1 cellular context compared by ENCODE assay signal in the genomic region with DNA sequence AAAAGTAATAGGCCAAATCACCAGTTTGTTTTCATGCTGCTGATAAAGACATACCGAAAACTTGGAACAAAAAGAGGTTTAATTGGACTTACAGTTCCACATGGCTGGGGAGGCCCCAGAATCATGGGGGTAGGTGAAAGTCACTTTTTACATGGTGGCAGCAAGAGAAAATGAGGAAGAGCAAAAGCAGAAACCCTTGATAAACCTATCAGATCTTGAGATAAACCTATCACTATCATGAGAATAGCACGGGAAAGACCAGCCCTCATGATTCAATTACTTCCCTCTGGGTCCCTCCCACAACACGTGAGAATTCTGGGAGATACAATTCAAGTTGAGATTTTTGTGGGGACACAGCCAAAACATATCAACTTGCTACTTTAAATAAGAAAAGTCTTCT.
TF ChIP-seq lines count a peak whose summit lies in the region.

No MANE protein-coding gene starts in this region.

TF ChIP-seq in GM23338, 12 proteins besides CTCF, POLR2A, EP300 and RAD21 (continued from another document):
- TF ChIP-seq, protein P1, sequence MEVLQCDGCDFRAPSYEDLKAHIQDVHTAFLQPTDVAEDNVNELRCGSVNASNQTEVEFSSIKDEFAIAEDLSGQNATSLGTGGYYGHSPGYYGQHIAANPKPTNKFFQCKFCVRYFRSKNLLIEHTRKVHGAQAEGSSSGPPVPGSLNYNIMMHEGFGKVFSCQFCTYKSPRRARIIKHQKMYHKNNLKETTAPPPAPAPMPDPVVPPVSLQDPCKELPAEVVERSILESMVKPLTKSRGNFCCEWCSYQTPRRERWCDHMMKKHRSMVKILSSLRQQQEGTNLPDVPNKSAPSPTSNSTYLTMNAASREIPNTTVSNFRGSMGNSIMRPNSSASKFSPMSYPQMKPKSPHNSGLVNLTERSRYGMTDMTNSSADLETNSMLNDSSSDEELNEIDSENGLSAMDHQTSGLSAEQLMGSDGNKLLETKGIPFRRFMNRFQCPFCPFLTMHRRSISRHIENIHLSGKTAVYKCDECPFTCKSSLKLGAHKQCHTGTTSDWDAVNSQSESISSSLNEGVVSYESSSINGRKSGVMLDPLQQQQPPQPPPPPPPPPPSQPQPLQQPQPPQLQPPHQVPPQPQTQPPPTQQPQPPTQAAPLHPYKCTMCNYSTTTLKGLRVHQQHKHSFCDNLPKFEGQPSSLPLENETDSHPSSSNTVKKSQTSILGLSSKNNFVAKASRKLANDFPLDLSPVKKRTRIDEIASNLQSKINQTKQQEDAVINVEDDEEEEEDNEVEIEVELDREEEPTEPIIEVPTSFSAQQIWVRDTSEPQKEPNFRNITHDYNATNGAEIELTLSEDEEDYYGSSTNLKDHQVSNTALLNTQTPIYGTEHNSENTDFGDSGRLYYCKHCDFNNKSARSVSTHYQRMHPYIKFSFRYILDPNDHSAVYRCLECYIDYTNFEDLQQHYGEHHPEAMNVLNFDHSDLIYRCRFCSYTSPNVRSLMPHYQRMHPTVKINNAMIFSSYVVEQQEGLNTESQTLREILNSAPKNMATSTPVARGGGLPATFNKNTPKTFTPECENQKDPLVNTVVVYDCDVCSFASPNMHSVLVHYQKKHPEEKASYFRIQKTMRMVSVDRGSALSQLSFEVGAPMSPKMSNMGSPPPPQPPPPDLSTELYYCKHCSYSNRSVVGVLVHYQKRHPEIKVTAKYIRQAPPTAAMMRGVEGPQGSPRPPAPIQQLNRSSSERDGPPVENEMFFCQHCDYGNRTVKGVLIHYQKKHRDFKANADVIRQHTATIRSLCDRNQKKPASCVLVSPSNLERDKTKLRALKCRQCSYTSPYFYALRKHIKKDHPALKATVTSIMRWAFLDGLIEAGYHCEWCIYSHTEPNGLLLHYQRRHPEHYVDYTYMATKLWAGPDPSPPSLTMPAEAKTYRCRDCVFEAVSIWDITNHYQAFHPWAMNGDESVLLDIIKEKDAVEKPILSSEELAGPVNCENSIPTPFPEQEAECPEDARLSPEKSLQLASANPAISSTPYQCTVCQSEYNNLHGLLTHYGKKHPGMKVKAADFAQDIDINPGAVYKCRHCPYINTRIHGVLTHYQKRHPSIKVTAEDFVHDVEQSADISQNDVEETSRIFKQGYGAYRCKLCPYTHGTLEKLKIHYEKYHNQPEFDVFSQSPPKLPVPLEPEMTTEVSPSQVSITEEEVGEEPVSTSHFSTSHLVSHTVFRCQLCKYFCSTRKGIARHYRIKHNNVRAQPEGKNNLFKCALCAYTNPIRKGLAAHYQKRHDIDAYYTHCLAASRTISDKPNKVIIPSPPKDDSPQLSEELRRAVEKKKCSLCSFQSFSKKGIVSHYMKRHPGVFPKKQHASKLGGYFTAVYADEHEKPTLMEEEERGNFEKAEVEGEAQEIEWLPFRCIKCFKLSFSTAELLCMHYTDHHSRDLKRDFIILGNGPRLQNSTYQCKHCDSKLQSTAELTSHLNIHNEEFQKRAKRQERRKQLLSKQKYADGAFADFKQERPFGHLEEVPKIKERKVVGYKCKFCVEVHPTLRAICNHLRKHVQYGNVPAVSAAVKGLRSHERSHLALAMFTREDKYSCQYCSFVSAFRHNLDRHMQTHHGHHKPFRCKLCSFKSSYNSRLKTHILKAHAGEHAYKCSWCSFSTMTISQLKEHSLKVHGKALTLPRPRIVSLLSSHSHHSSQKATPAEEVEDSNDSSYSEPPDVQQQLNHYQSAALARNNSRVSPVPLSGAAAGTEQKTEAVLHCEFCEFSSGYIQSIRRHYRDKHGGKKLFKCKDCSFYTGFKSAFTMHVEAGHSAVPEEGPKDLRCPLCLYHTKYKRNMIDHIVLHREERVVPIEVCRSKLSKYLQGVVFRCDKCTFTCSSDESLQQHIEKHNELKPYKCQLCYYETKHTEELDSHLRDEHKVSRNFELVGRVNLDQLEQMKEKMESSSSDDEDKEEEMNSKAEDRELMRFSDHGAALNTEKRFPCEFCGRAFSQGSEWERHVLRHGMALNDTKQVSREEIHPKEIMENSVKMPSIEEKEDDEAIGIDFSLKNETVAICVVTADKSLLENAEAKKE (CRISPR knock-in tag; IDR thresholded peaks at IDR 0.05): no peak
- TF ChIP-seq STAT1 (IDR thresholded peaks at IDR 0.05; ENCODE audit: unreplicated experiment) (no peak), CREB1 (CRISPR knock-in tag; IDR thresholded peaks at IDR 0.05; ENCODE audit: low read depth) (no peak), EZH2 (IDR thresholded peaks at IDR 0.05; ENCODE audit: low read depth, unreplicated experiment) (no peak)
